Comparison of ENCODE assay signal across 18 cellular contexts in genomic region chr21:32515869-32516268, GRCh38.
DNase-seq lines count a peak whose midpoint lies in the region; ATAC-seq and TF ChIP-seq lines count a peak whose summit lies in the region.
"Had no signal": no experiment of that assay in that cellular context is flagged by ENCODE, and none has a peak within 500 bp of the region (broad histone marks: within the 10 kb centered on the region; RNA-seq: fewer than 3 reads in every experiment).

No MANE protein-coding gene starts in this region.

- H3K36me3 ChIP-seq in osteoblast (ENCODE audit: insufficient read depth, low read length): peaks cover 9% of the 10 kb centered on the region

- no peaks in the 10 kb centered on the region for H4K20me1 ChIP-seq in osteoblast (ENCODE audit: insufficient read depth, low read length)

- no peak overlapping the region for H2AFZ ChIP-seq in osteoblast (ENCODE audit: low read length)

- H3K4me3 ChIP-seq in choroid plexus epithelial cell (ENCODE audit: low read depth, low read length) (no peak overlapping the region), osteoblast (ENCODE audit: insufficient read depth, low read length) (no peak overlapping the region)
- H3K4me3 ChIP-seq: upper lobe of right lung had no signal

- DNase-seq in DMS 273 (lab: John Stamatoyannopoulos, UW; ENCODE audit: unreplicated experiment) (peak; percentile 30), DMS 273 treated with DMSO at 0.1 percent for 48 hours (lab: John Stamatoyannopoulos, UW) (no peak), NCI-H69 (lab: John Stamatoyannopoulos, UW) (peak; percentile 14), choroid plexus epithelial cell (ENCODE audit: low read depth) (peak; percentile 81), osteoblast (ENCODE audit: insufficient read length, low spot score, missing footprints) (no peak), amniotic stem cell (lab: John Stamatoyannopoulos, UW) (no peak), NCI-H2081 (lab: John Stamatoyannopoulos, UW) (no peak)
- DNase-seq: activated CD4-positive, CD25-positive, alpha-beta regulatory T cell treated with anti-CD3 and anti-CD28 coated beads, Interleukin-2, amount 50 U/mL, for 72 hours; amygdala; DMS53; H9; kidney glomerular epithelial cell; NCI-H345; SHP77 treated with DMSO at 0.1 percent for 48 hours; stimulated activated naive CD8-positive, alpha-beta T cell treated with anti-CD3 and anti-CD28 coated beads, Interleukin-15, Interleukin-2, amounts not matched to agents 100 U/mL and 50 U/mL, for 24 hours; upper lobe of right lung had no signal

- no peaks in the 10 kb centered on the region for H3K27me3 ChIP-seq in osteoblast (ENCODE audit: insufficient read depth, low read length)
- H3K27me3 ChIP-seq: upper lobe of right lung had no signal

- H3K4me1 ChIP-seq in osteoblast (ENCODE audit: insufficient read depth, low read length): peaks cover 15% of the 10 kb centered on the region

- H3K9me3 ChIP-seq in osteoblast (ENCODE audit: low read depth, low read length): no peaks in the 10 kb centered on the region
- H3K9me3 ChIP-seq: upper lobe of right lung had no signal

- peak overlapping the region; percentile 99 for H3K27ac ChIP-seq in osteoblast (ENCODE audit: low read depth, low read length)
- H3K27ac ChIP-seq: 22Rv1 had no signal

- H3K4me2 ChIP-seq in osteoblast (ENCODE audit: insufficient read depth, low read length): no peak overlapping the region

- TF ChIP-seq CTCF in choroid plexus epithelial cell (conservative IDR thresholded peaks at IDR 0.05; ENCODE audit: low read depth, low read length): no peak
- TF ChIP-seq CTCF in osteoblast (IDR thresholded peaks at IDR 0.05; ENCODE audit: extremely low read depth, low read depth, low read length): no peak

- H3K79me2 ChIP-seq in osteoblast (ENCODE audit: insufficient read depth, low read length): no peaks in the 10 kb centered on the region

- ATAC-seq in GM18868 (IDR thresholded peaks at IDR 0.05; ENCODE audit: unreplicated experiment): no peak
- ATAC-seq: stimulated activated naive CD8-positive, alpha-beta T cell treated with anti-CD3 and anti-CD28 coated beads, Interleukin-15, Interleukin-2, amounts not matched to agents 100 U/mL and 50 U/mL, for 24 hours; upper lobe of right lung had no signal

Comparison
In these comparisons a context has a peak if more than half of its experiments do, and no peak if none do; other contexts are left out.
1. DNase-seq: peak in DMS 273 (single experiment), NCI-H69 (single experiment) and choroid plexus epithelial cell (single experiment); none in DMS 273 treated with DMSO at 0.1 percent for 48 hours (single experiment), osteoblast (single experiment), amniotic stem cell (single experiment) and NCI-H2081 (0 of 2).